In genomic region chr4:16118090-16118489, GRCh38 we compare ENCODE assay signal across 26 cellular contexts. TPM values are rescaled to one million over a fixed set of nuclear protein-coding genes. Genes with fewer than 3 reads are reported as not detected.
"Had no signal": no experiment of that assay in that cellular context is flagged by ENCODE, and none has a peak within 500 bp of the region (broad histone marks: within the 10 kb centered on the region; RNA-seq: fewer than 3 reads in every experiment).

No MANE protein-coding gene starts in this region.

- H3K4me3 ChIP-seq: adrenal gland, body of pancreas, sigmoid colon, stomach, tibial artery had no signal

- H3K4me1 ChIP-seq: adrenal gland, body of pancreas, parathyroid adenoma had no signal

- H3K36me3 ChIP-seq: adrenal gland, sigmoid colon, stomach, tibial artery had no signal

- ATAC-seq: activated CD4-positive, CD25-positive, alpha-beta regulatory T cell treated with anti-CD3 and anti-CD28 coated beads, Interleukin-2, amount 50 U/mL, for 24 hours; body of pancreas; effector memory CD8-positive, alpha-beta T cell; naive thymus-derived CD8-positive, alpha-beta T cell; stimulated activated naive B cell treated with anti-CD40 and anti-IgM and Interleukin-4, amounts not matched to agents 10 μg/mL and 1 μg/mL and 100 μg/mL, for 72 hours had no signal

- H3K27me3 ChIP-seq: adrenal gland, body of pancreas, sigmoid colon, stomach, tibial artery had no signal

- H3K27ac ChIP-seq: adrenal gland, body of pancreas, parathyroid adenoma, sigmoid colon, stomach, tibial artery, VCaP had no signal

- H3K9ac ChIP-seq: parathyroid adenoma had no signal

- DNase-seq: activated CD4-positive, alpha-beta T cell treated with anti-CD3 and anti-CD28 coated beads for 48 hours; activated CD4-positive, alpha-beta T cell treated with anti-CD3 and anti-CD28 coated beads, Interleukin-2, amount 50 U/mL, for 48 hours; activated CD8-positive, alpha-beta memory T cell treated with anti-CD3 and anti-CD28 coated beads for 24 hours; activated effector memory CD4-positive, alpha-beta T cell treated with Interleukin-2 at 50 U/mL for 16 hours; activated naive CD4-positive, alpha-beta T cell treated with Interleukin-2 at 50 U/mL for 16 hours; activated naive CD8-positive, alpha-beta T cell treated with anti-CD3 and anti-CD28 coated beads for 36 hours; adrenal gland; aorta; body of pancreas; cerebellar nuclear complex; cortex of kidney; effector memory CD8-positive, alpha-beta T cell; foreskin fibroblast; kidney glomerular epithelial cell; naive thymus-derived CD8-positive, alpha-beta T cell; occipital lobe; sigmoid colon; stimulated activated CD4-positive, alpha-beta T cell treated with anti-CD3 and anti-CD28 coated beads, Interleukin-15, amount 100 ng/mL, for 24 hours; stimulated activated CD4-positive, alpha-beta T cell treated with anti-CD3 and anti-CD28 coated beads, Interleukin-2, amount 100 ng/mL, for 24 hours; stimulated activated naive B cell treated with anti-CD40 and anti-IgM and Interleukin-4, amounts not matched to agents 10 μg/mL and 1 μg/mL and 100 μg/mL, for 72 hours; stomach; tibial artery had no signal

- H3K9me3 ChIP-seq: adrenal gland, body of pancreas, sigmoid colon, stomach, tibial artery had no signal

RNA-seq across cellular contexts. Expression of gene PROM1, which starts 34.3 kb away (rescaled TPM):
- total RNA-seq: naive thymus-derived CD8-positive, alpha-beta T cell; T-helper 1 cell treated with Interleukin-12 subunit alpha and Interleukin-12 subunit beta and Interleukin-4 antibody, amounts not matched to agents 30 ng/mL and 1 ng/mL, for 36 hours had no signal
- polyA plus RNA-seq: naive thymus-derived CD8-positive, alpha-beta T cell had no signal
